Comparison of ENCODE assay signal across 20 cellular contexts in the genomic region with DNA sequence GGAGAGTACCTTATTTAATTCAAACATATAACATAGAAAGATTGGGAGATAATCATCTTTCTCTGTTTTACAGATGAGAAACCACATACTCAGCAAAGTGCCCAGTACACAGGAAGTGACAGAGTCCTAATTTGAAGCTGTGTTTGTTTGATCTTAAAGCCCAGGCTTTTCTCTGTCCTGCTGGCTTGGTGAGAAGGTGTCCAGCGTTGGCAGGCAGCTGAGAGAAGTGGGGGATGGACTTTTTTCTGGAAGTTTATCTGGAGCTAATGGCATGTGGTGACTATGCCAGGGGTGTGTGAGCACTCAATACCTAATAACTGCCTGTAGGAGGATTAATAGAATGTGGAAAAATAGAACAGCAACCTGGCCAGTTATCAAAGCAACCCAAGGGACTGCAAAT.
DNase-seq lines count a peak whose midpoint lies in the region; ATAC-seq, FAIRE-seq and TF ChIP-seq lines count a peak whose summit lies in the region.
"Had no signal": no experiment of that assay in that cellular context is flagged by ENCODE, and none has a peak within 500 bp of the region (broad histone marks: within the 10 kb centered on the region; RNA-seq: fewer than 3 reads in every experiment).

No MANE protein-coding gene starts in this region.

- POLR2A ChIA-PET in Panc1 (lab: Charles Lee): no interaction called here
- POLR2A ChIA-PET in naive thymus-derived CD4-positive, alpha-beta T cell (lab: Charles Lee): no interaction called here

- FAIRE-seq in GM18507 (lab: Jason Lieb, UNC): peak; percentile 76

- H3K36me3 Mint-ChIP-seq in naive thymus-derived CD4-positive, alpha-beta T cell: no peaks in the 10 kb centered on the region
- H3K36me3 Mint-ChIP-seq: CD4-positive, alpha-beta memory T cell; neural progenitor cell; stimulated activated naive B cell treated with anti-CD40 and anti-IgM and Interleukin-4, amounts not matched to agents 10 μg/mL and 1 μg/mL and 100 μg/mL, for 72 hours had no signal

- no peak overlapping the region for H3K27ac ChIP-seq in Panc1 (ENCODE audit: low read length)
- H3K27ac ChIP-seq in naive thymus-derived CD4-positive, alpha-beta T cell (ENCODE audit: low read depth, low read length): no peak overlapping the region
- H3K27ac ChIP-seq in sigmoid colon: no peak overlapping the region
- no peak overlapping the region for H3K27ac ChIP-seq in aorta (ENCODE audit: low read depth in 1 of 2, low read length in 2 of 2)
- H3K27ac ChIP-seq: lower lobe of right lung, neural progenitor cell, vagina had no signal

- in situ Hi-C loops in Panc1 (cut with HindIII; ENCODE audit: low pct_unique_long_range_greater_than_20kb, low sequenced_read_pairs): no loop called here

- TF ChIP-seq POLR2A in sigmoid colon (IDR thresholded peaks at IDR 0.05): no peak

- H3K4me1 ChIP-seq in Panc1 (ENCODE audit: control insufficient read depth, insufficient read depth, low read length): no peaks in the 10 kb centered on the region
- peaks cover 0 to 5% of the 10 kb centered on the region in 2 donors for H3K4me1 ChIP-seq in naive thymus-derived CD4-positive, alpha-beta T cell (ENCODE audit: control insufficient read depth in 2 of 2, insufficient read depth in 2 of 2, low read length in 2 of 2)
- H3K4me1 ChIP-seq in sigmoid colon: no peaks in the 10 kb centered on the region
- H3K4me1 ChIP-seq in aorta (ENCODE audit: control insufficient read depth in 1 of 2, insufficient read depth in 2 of 2, low read length in 2 of 2): no peaks in the 10 kb centered on the region
- H3K4me1 ChIP-seq: lower lobe of right lung, neural progenitor cell, vagina had no signal

- peak; percentile 60 for ATAC-seq in GM19463 (IDR thresholded peaks at IDR 0.05; ENCODE audit: unreplicated experiment)
- ATAC-seq in Panc1: peak; percentile 45; the same call in 1 of the 2 replicates
- ATAC-seq in naive thymus-derived CD4-positive, alpha-beta T cell: peak; percentile 45
- ATAC-seq in aorta (ENCODE audit: low FRiP score): no peak
- ATAC-seq: lower lobe of right lung; sciatic nerve; stimulated activated naive B cell treated with anti-CD40 and anti-IgM and Interleukin-4, amounts not matched to agents 10 μg/mL and 1 μg/mL and 100 μg/mL, for 72 hours had no signal

- H3K36me3 ChIP-seq in Panc1 (ENCODE audit: control insufficient read depth, insufficient read depth, low read length) (no peaks in the 10 kb centered on the region), sigmoid colon (no peaks in the 10 kb centered on the region), aorta (ENCODE audit: control insufficient read depth in 1 of 2, insufficient read depth in 2 of 2, low read length in 1 of 2) (no peaks in the 10 kb centered on the region)
- H3K36me3 ChIP-seq in naive thymus-derived CD4-positive, alpha-beta T cell (ENCODE audit: control insufficient read depth in 2 of 3, insufficient read depth in 3 of 3, low read length in 3 of 3): no peaks in the 10 kb centered on the region
- H3K36me3 ChIP-seq: lower lobe of right lung, neural progenitor cell, vagina had no signal

- DNase-seq in GM18507 (ENCODE audit: extremely low spot score, insufficient read length, low read depth): no peak
- no peak for DNase-seq in Panc1 (ENCODE audit: low read depth, low spot score)
- no peak for DNase-seq in naive thymus-derived CD4-positive, alpha-beta T cell
- no peak for DNase-seq in kidney glomerular epithelial cell (lab: John Stamatoyannopoulos, UW)
- no peak for DNase-seq in sigmoid colon
- no peak for DNase-seq in aorta
- DNase-seq: anterior cingulate cortex; CD4-positive, alpha-beta memory T cell; dorsolateral prefrontal cortex; GDM1; HFFc6; lower lobe of right lung; NCI-H1417; NCI-H524 treated with DMSO at 0.1 percent for 48 hours; stimulated activated naive B cell treated with anti-CD40 and anti-IgM and Interleukin-4, amounts not matched to agents 10 μg/mL and 1 μg/mL and 100 μg/mL, for 72 hours had no signal

- no peak overlapping the region for H3K27ac Mint-ChIP-seq in naive thymus-derived CD4-positive, alpha-beta T cell
- H3K27ac Mint-ChIP-seq: activated T-helper 1 cell treated with anti-CD3 and anti-CD28 coated beads, Interleukin-12 subunit alpha, Interleukin-12 subunit beta, Interleukin-2, Interleukin-4 antibody, amounts not matched to agents 30 ng/mL and 10 ng/mL and 1 ng/mL, durations not matched to agents 14 hours and 24 hours and 36 hours; HFFc6; neural progenitor cell; stimulated activated naive B cell treated with anti-CD40 and anti-IgM and Interleukin-4, amounts not matched to agents 10 μg/mL and 1 μg/mL and 100 μg/mL, for 72 hours had no signal

- peaks cover 0 to 1% (median 0%) of the 10 kb centered on the region in 11 donors for H3K9me3 Mint-ChIP-seq in naive thymus-derived CD4-positive, alpha-beta T cell
- H3K9me3 Mint-ChIP-seq: activated T-helper 1 cell treated with anti-CD3 and anti-CD28 coated beads, Interleukin-12 subunit alpha, Interleukin-12 subunit beta, Interleukin-2, Interleukin-4 antibody, amounts not matched to agents 30 ng/mL and 10 ng/mL and 1 ng/mL, durations not matched to agents 14 hours and 24 hours and 36 hours; HFFc6; neural progenitor cell; stimulated activated naive B cell treated with anti-CD40 and anti-IgM and Interleukin-4, amounts not matched to agents 10 μg/mL and 1 μg/mL and 100 μg/mL, for 72 hours had no signal

- H3K4me3 Mint-ChIP-seq in naive thymus-derived CD4-positive, alpha-beta T cell: no peak overlapping the region
- H3K4me3 Mint-ChIP-seq: activated T-helper 1 cell treated with anti-CD3 and anti-CD28 coated beads, Interleukin-12 subunit alpha, Interleukin-12 subunit beta, Interleukin-2, Interleukin-4 antibody, amounts not matched to agents 30 ng/mL and 10 ng/mL and 1 ng/mL, durations not matched to agents 14 hours and 24 hours and 36 hours; HFFc6; neural progenitor cell; stimulated activated naive B cell treated with anti-CD40 and anti-IgM and Interleukin-4, amounts not matched to agents 10 μg/mL and 1 μg/mL and 100 μg/mL, for 72 hours had no signal

- 29 to 39% methylated on average over 1 of the region's 1 CpG for WGBS in sigmoid colon, 2 donors
- whole genome bisulfite sequencing in aorta, 2 donors: 7 to 11% methylated on average over 1 of the region's 1 CpG

- intact Hi-C loops in Panc1 (cut with micrococcal nuclease; ENCODE audit: unreplicated experiment): no loop called here
- intact Hi-C loops in naive thymus-derived CD4-positive, alpha-beta T cell (cut with micrococcal nuclease): no loop called here
- intact Hi-C loops in sigmoid colon (cut with DNase I): no loop called here
- intact Hi-C loops in aorta (cut with DNase I): no loop called here

- no peaks in the 10 kb centered on the region for H3K27me3 ChIP-seq in Panc1 (ENCODE audit: control insufficient read depth, insufficient read depth, low read length)
- H3K27me3 ChIP-seq in naive thymus-derived CD4-positive, alpha-beta T cell (ENCODE audit: control insufficient read depth in 2 of 2, insufficient read depth in 2 of 2, low read length in 2 of 2): no peaks in the 10 kb centered on the region
- no peaks in the 10 kb centered on the region for H3K27me3 ChIP-seq in sigmoid colon
- no peaks in the 10 kb centered on the region for H3K27me3 ChIP-seq in aorta (ENCODE audit: control insufficient read depth in 1 of 2, insufficient read depth in 2 of 2, low read length in 1 of 2)
- H3K27me3 ChIP-seq: neural progenitor cell, vagina had no signal

- H3K4me1 Mint-ChIP-seq in naive thymus-derived CD4-positive, alpha-beta T cell: peaks cover 7 to 22% (median 13%) of the 10 kb centered on the region in 7 donors
- H3K4me1 Mint-ChIP-seq: stimulated activated naive B cell treated with anti-CD40 and anti-IgM and Interleukin-4, amounts not matched to agents 10 μg/mL and 1 μg/mL and 100 μg/mL, for 72 hours had no signal

- H3K9me3 ChIP-seq in Panc1 (ENCODE audit: control insufficient read depth, insufficient read depth, low read depth, low read length) (no peaks in the 10 kb centered on the region), sigmoid colon (no peaks in the 10 kb centered on the region), aorta (ENCODE audit: control insufficient read depth, low read length) (no peaks in the 10 kb centered on the region)
- no peaks in the 10 kb centered on the region for H3K9me3 ChIP-seq in naive thymus-derived CD4-positive, alpha-beta T cell (ENCODE audit: control insufficient read depth in 2 of 3, low read length in 3 of 3)
- H3K9me3 ChIP-seq: lower lobe of right lung, vagina had no signal

- BruUV-seq in Panc1 (replicated peaks; lab: Mats Ljungman, UMichigan): no TSS peak

- H3K4me3 ChIP-seq in Panc1 (ENCODE audit: low read depth in 2 of 2, low read length in 2 of 2): no peak overlapping the region
- H3K4me3 ChIP-seq in naive thymus-derived CD4-positive, alpha-beta T cell (ENCODE audit: low read length): no peak overlapping the region
- no peak overlapping the region for H3K4me3 ChIP-seq in sigmoid colon
- no peak overlapping the region for H3K4me3 ChIP-seq in aorta (ENCODE audit: low read length in 2 of 2)
- H3K4me3 ChIP-seq: dorsolateral prefrontal cortex, lower lobe of right lung, neural progenitor cell, vagina had no signal

- peaks cover 0 to 6% (median 0%) of the 10 kb centered on the region in 5 donors for H3K27me3 Mint-ChIP-seq in naive thymus-derived CD4-positive, alpha-beta T cell
- H3K27me3 Mint-ChIP-seq: CD4-positive, alpha-beta memory T cell; stimulated activated naive B cell treated with anti-CD40 and anti-IgM and Interleukin-4, amounts not matched to agents 10 μg/mL and 1 μg/mL and 100 μg/mL, for 72 hours had no signal

- TF ChIP-seq EP300 in sigmoid colon (IDR thresholded peaks at IDR 0.05): no peak

- TF ChIP-seq CTCF in Panc1 (IDR thresholded peaks at IDR 0.05): no peak
- TF ChIP-seq CTCF in sigmoid colon (IDR thresholded peaks at IDR 0.05): no peak

- CTCF ChIA-PET in Panc1 (lab: Charles Lee): no interaction called here
- CTCF ChIA-PET in naive thymus-derived CD4-positive, alpha-beta T cell (lab: Charles Lee): no interaction called here
